30 cellular contexts compared by ENCODE assay signal in genomic region chr15:24684313-24684712, GRCh38. TPM values are rescaled to one million over a fixed set of nuclear protein-coding genes. Genes with fewer than 3 reads are reported as not detected.
"Had no signal": no experiment of that assay in that cellular context is flagged by ENCODE, and none has a peak within 500 bp of the region (broad histone marks: within the 10 kb centered on the region; RNA-seq: fewer than 3 reads in every experiment).

No MANE protein-coding gene starts in this region.

- H3K27me3 Mint-ChIP-seq: stimulated activated memory B cell treated with anti-CD40 and anti-IgM and Interleukin-4, amounts not matched to agents 10 μg/mL and 1 μg/mL and 100 μg/mL, for 72 hours; stimulated activated naive B cell treated with anti-CD40 and anti-IgM and Interleukin-4, amounts not matched to agents 10 μg/mL and 1 μg/mL and 100 μg/mL, for 72 hours; stimulated activated naive CD8-positive, alpha-beta T cell treated with anti-CD3 and anti-CD28 coated beads, Interleukin-15, amount 100 ng/mL, for 72 hours; stimulated activated naive CD8-positive, alpha-beta T cell treated with anti-CD3 and anti-CD28 coated beads, Interleukin-15, Interleukin-2, amounts not matched to agents 100 ng/mL and 50 ng/mL, for 24 hours; type B pancreatic cell had no signal

- DNase-seq: stimulated activated CD4-positive, alpha-beta T cell treated with anti-CD3 and anti-CD28 coated beads, Interleukin-2, amount 100 ng/mL, for 48 hours; stimulated activated CD4-positive, alpha-beta T cell treated with anti-CD3 and anti-CD28 coated beads, Interleukin-4, amount 100 ng/mL, for 1 hour; stimulated activated CD4-positive, alpha-beta T cell treated with anti-CD3 and anti-CD28 coated beads, Interleukin-4, amount 100 ng/mL, for 24 hours; stimulated activated CD4-positive, alpha-beta T cell treated with anti-CD3 and anti-CD28 coated beads, Interleukin-4, amount 100 ng/mL, for 4 hours; stimulated activated CD8-positive, alpha-beta memory T cell treated with anti-CD3 and anti-CD28 coated beads, Interleukin-4, amount 100 ng/mL, for 48 hours; stimulated activated naive B cell treated with anti-CD40 and anti-IgM and Interleukin-4, amounts not matched to agents 10 μg/mL and 1 μg/mL and 100 μg/mL, for 72 hours; stimulated activated naive CD4-positive, alpha-beta T cell; stimulated activated naive CD4-positive, alpha-beta T cell treated with Interleukin-2 at 50 U/mL for 16 hours; stimulated activated naive CD8-positive, alpha-beta T cell treated with anti-CD3 and anti-CD28 coated beads, Interleukin-15, amount 100 ng/mL, for 72 hours; stimulated activated naive CD8-positive, alpha-beta T cell treated with anti-CD3 and anti-CD28 coated beads, Interleukin-15, Interleukin-2, amounts not matched to agents 100 U/mL and 50 U/mL, for 24 hours; stomach; substantia nigra; testis; thyroid gland; tibial artery; transverse colon; trophoblast cell; upper lobe of left lung; upper lobe of right lung; uterus had no signal

- H3K27me3 ChIP-seq: stomach, suprapubic skin, testis, thyroid gland, tibial artery, tibial nerve, transverse colon, upper lobe of left lung, upper lobe of right lung, uterus, vagina had no signal

- H3K4me3 ChIP-seq: stomach, suprapubic skin, testis, thoracic aorta, thyroid gland, tibial artery, tibial nerve, transverse colon, upper lobe of left lung, upper lobe of right lung, uterus, vagina had no signal

- H3K4me1 ChIP-seq: stomach, suprapubic skin, thyroid gland, tibial nerve, transverse colon, upper lobe of left lung, upper lobe of right lung, uterus, vagina had no signal

- H3K36me3 ChIP-seq: stomach, suprapubic skin, thoracic aorta, thyroid gland, tibial artery, tibial nerve, transverse colon, upper lobe of left lung, upper lobe of right lung, uterus, vagina had no signal

- H3K27ac ChIP-seq: stomach, suprapubic skin, testis, thoracic aorta, thyroid gland, tibial artery, tibial nerve, transverse colon, upper lobe of left lung, upper lobe of right lung, uterus, vagina had no signal

- H3K9me3 Mint-ChIP-seq: type B pancreatic cell had no signal

- H3K36me3 Mint-ChIP-seq: stimulated activated effector memory CD8-positive, alpha-beta T cell treated with anti-CD3 and anti-CD28 coated beads, Interleukin-12 subunit alpha, Interleukin-12 subunit beta, amount 100 ng/mL, for 72 hours; stimulated activated memory B cell treated with anti-CD40 and anti-IgM and Interleukin-4, amounts not matched to agents 10 μg/mL and 1 μg/mL and 100 μg/mL, for 72 hours; stimulated activated naive B cell treated with anti-CD40 and anti-IgM and Interleukin-4, amounts not matched to agents 10 μg/mL and 1 μg/mL and 100 μg/mL, for 72 hours; type B pancreatic cell had no signal

- H3K27ac Mint-ChIP-seq: stimulated activated effector memory CD8-positive, alpha-beta T cell treated with anti-CD3 and anti-CD28 coated beads, Interleukin-12 subunit alpha, Interleukin-12 subunit beta, amount 100 ng/mL, for 72 hours; stimulated activated memory B cell treated with anti-CD40 and anti-IgM and Interleukin-4, amounts not matched to agents 10 μg/mL and 1 μg/mL and 100 μg/mL, for 72 hours; stimulated activated naive B cell treated with anti-CD40 and anti-IgM and Interleukin-4, amounts not matched to agents 10 μg/mL and 1 μg/mL and 100 μg/mL, for 72 hours; stimulated activated naive CD8-positive, alpha-beta T cell treated with anti-CD3 and anti-CD28 coated beads, Interleukin-15, amount 100 ng/mL, for 72 hours; stimulated activated naive CD8-positive, alpha-beta T cell treated with anti-CD3 and anti-CD28 coated beads, Interleukin-15, Interleukin-2, amounts not matched to agents 100 ng/mL and 50 ng/mL, for 24 hours; type B pancreatic cell had no signal

- H3K4me1 Mint-ChIP-seq: stimulated activated effector memory CD8-positive, alpha-beta T cell treated with anti-CD3 and anti-CD28 coated beads, Interleukin-12 subunit alpha, Interleukin-12 subunit beta, amount 100 ng/mL, for 72 hours; stimulated activated memory B cell treated with anti-CD40 and anti-IgM and Interleukin-4, amounts not matched to agents 10 μg/mL and 1 μg/mL and 100 μg/mL, for 72 hours; stimulated activated naive B cell treated with anti-CD40 and anti-IgM and Interleukin-4, amounts not matched to agents 10 μg/mL and 1 μg/mL and 100 μg/mL, for 72 hours; stimulated activated naive CD8-positive, alpha-beta T cell treated with anti-CD3 and anti-CD28 coated beads, Interleukin-15, amount 100 ng/mL, for 72 hours had no signal

- H3K4me3 Mint-ChIP-seq: stimulated activated effector memory CD8-positive, alpha-beta T cell treated with anti-CD3 and anti-CD28 coated beads, Interleukin-12 subunit alpha, Interleukin-12 subunit beta, amount 100 ng/mL, for 72 hours; stimulated activated memory B cell treated with anti-CD40 and anti-IgM and Interleukin-4, amounts not matched to agents 10 μg/mL and 1 μg/mL and 100 μg/mL, for 72 hours; stimulated activated naive B cell treated with anti-CD40 and anti-IgM and Interleukin-4, amounts not matched to agents 10 μg/mL and 1 μg/mL and 100 μg/mL, for 72 hours; stimulated activated naive CD8-positive, alpha-beta T cell treated with anti-CD3 and anti-CD28 coated beads, Interleukin-15, amount 100 ng/mL, for 72 hours; stimulated activated naive CD8-positive, alpha-beta T cell treated with anti-CD3 and anti-CD28 coated beads, Interleukin-15, Interleukin-2, amounts not matched to agents 100 ng/mL and 50 ng/mL, for 24 hours; type B pancreatic cell had no signal

- H3K9me3 ChIP-seq: testis, thoracic aorta, thyroid gland, tibial artery, tibial nerve, transverse colon, upper lobe of left lung, upper lobe of right lung, uterus, vagina had no signal

RNA-seq across cellular contexts. Expression of gene NPAP1, which starts 8.7 kb away (rescaled TPM):
- total RNA-seq: subcutaneous adipose tissue, suprapubic skin, thoracic aorta, tibial nerve, vagina had no signal
- polyA plus RNA-seq: stomach, thymus had no signal
